In the genomic region with DNA sequence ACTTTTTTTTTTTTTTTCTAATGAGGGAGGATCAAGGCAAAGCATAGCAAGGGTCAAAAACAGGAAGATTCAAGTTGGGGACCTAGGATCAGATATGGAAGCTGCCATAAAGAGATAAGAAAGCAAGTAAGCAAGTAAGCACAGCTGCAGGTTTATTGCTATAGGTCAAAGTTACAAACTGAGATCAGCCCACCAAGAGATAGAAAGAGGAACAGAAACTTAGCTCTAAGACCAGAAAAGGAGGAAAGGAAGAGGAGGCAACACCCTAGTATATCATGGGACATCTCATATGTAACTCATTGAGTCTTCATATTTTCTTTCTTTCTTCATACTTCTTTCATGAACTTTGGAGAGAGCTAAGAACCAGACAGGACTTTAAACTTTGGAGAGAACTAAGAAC, we compare ENCODE assay signal across 11 cellular contexts.
DNase-seq lines count a peak whose midpoint lies in the region; ATAC-seq and TF ChIP-seq lines count a peak whose summit lies in the region.
"Had no signal": no experiment of that assay in that cellular context is flagged by ENCODE, and none has a peak within 500 bp of the region (broad histone marks: within the 10 kb centered on the region; RNA-seq: fewer than 3 reads in every experiment).

No MANE protein-coding gene starts in this region.

- no peak for TF ChIP-seq POLR2A in breast epithelium (IDR thresholded peaks at IDR 0.05)

- H3K9me3 ChIP-seq in lower lobe of right lung: no peaks in the 10 kb centered on the region
- no peaks in the 10 kb centered on the region for H3K9me3 ChIP-seq in breast epithelium

- no peak overlapping the region for H3K27ac ChIP-seq in lower lobe of right lung
- no peak overlapping the region for H3K27ac ChIP-seq in breast epithelium
- H3K27ac ChIP-seq: KMS-11 had no signal

- no peaks in the 10 kb centered on the region for H3K36me3 ChIP-seq in lower lobe of right lung
- no peaks in the 10 kb centered on the region for H3K36me3 ChIP-seq in breast epithelium

- ATAC-seq in GM18861 (IDR thresholded peaks at IDR 0.05; ENCODE audit: unreplicated experiment) (peak; percentile 100), HG02588 (IDR thresholded peaks at IDR 0.05; ENCODE audit: unreplicated experiment) (peak; percentile 100), HG03565 (IDR thresholded peaks at IDR 0.05; ENCODE audit: unreplicated experiment) (peak; percentile 100), lower lobe of right lung (peak; percentile 59 to 72)

- H3K4me3 ChIP-seq in lower lobe of right lung (no peak overlapping the region), breast epithelium (no peak overlapping the region)

- no peak for DNase-seq in lower lobe of right lung
- no peak for DNase-seq in NCI-H187 treated with DMSO at 0.1 percent for 48 hours (lab: John Stamatoyannopoulos, UW)
- DNase-seq in GM19240 (ENCODE audit: insufficient read length, low spot score): no peak
- no peak for DNase-seq in NCI-H1105 treated with DMSO at 0.1 percent for 48 hours (lab: John Stamatoyannopoulos, UW)
- no peak for DNase-seq in breast epithelium (ENCODE audit: low spot score in 2 of 2)
- DNase-seq: activated naive CD8-positive, alpha-beta T cell treated with anti-CD3 and anti-CD28 coated beads, Interleukin-2, amount 10 ng/mL, durations not matched to agents 7 days and 5 days; T-helper 1 cell had no signal

- H3K27me3 ChIP-seq in lower lobe of right lung (ENCODE audit: low read depth) (no peaks in the 10 kb centered on the region), breast epithelium (no peaks in the 10 kb centered on the region)

- H3K4me1 ChIP-seq in lower lobe of right lung: no peaks in the 10 kb centered on the region
- H3K4me1 ChIP-seq in breast epithelium: no peaks in the 10 kb centered on the region

- TF ChIP-seq CTCF in lower lobe of right lung (IDR thresholded peaks at IDR 0.05) (no peak), breast epithelium (IDR thresholded peaks at IDR 0.05) (no peak)

- intact Hi-C loops in lower lobe of right lung (cut with DNase I) (no loop called here), breast epithelium (cut with DNase I; ENCODE audit: low total_unique reads) (no loop called here)
